24 cellular contexts compared by ENCODE assay signal in the genomic region with DNA sequence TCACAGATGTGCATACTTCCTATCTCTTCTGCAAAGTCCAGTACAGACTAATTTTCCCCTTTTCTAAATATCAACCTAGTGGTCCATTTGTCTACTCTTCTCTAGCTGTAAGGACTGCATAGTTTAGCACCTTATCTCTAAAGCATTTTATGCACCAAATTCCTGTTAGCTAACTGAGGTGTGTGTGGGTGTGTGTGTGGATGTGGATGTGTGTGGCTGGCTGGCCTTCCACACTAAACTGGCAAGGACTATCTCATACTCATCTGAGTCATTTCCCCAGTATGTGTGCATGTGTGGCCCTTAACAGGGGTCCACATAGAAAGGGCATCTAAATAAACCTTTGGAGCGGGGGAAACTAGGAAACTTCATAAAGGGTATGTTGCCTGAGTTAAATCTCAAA.
"Had no signal": no experiment of that assay in that cellular context is flagged by ENCODE, and none has a peak within 500 bp of the region (broad histone marks: within the 10 kb centered on the region; RNA-seq: fewer than 3 reads in every experiment).

No MANE protein-coding gene starts in this region.

- H3K36me3 ChIP-seq: lower lobe of right lung, sigmoid colon, spleen, tibial artery, WERI-Rb-1 had no signal

- DNase-seq: activated CD4-positive, alpha-beta T cell treated with anti-CD3 and anti-CD28 coated beads, Interleukin-2, amount 10 ng/mL, durations not matched to agents 7 days and 5 days; activated CD4-positive, CD25-positive, alpha-beta regulatory T cell treated with anti-CD3 and anti-CD28 coated beads, Interleukin-2, amount 50 U/mL, for 72 hours; activated CD8-positive, alpha-beta T cell treated with anti-CD3 and anti-CD28 coated beads for 36 hours; activated naive CD4-positive, alpha-beta T cell; amygdala; body of pancreas; dermis blood vessel endothelial cell; effector CD8-positive, alpha-beta T cell; erythroblast; gastrocnemius medialis; lower lobe of right lung; mesendoderm; mucosa of descending colon; occipital lobe; posterior cingulate gyrus; retina; sigmoid colon; SK-N-SH; spleen; stimulated activated CD4-positive, alpha-beta T cell treated with anti-CD3 and anti-CD28 coated beads, Interleukin-4, amount 100 ng/mL, for 1 hour; stimulated activated naive CD8-positive, alpha-beta T cell treated with anti-CD3 and anti-CD28 coated beads, Interleukin-15, Interleukin-2, amounts not matched to agents 100 U/mL and 50 U/mL, for 24 hours; tibial artery; WERI-Rb-1 had no signal

- H3K27me3 ChIP-seq: body of pancreas, gastrocnemius medialis, sigmoid colon, spleen, tibial artery had no signal

- H3K4me3 ChIP-seq: body of pancreas, gastrocnemius medialis, lower lobe of right lung, mucosa of descending colon, sigmoid colon, spleen, tibial artery had no signal

- FAIRE-seq: keratinocyte had no signal
